10 cellular contexts compared by ENCODE assay signal in genomic region chr12:92029902-92030586, GRCh38.
DNase-seq lines count a peak whose midpoint lies in the region; FAIRE-seq and TF ChIP-seq lines count a peak whose summit lies in the region.
"Had no signal": no experiment of that assay in that cellular context is flagged by ENCODE, and none has a peak within 500 bp of the region (broad histone marks: within the 10 kb centered on the region; RNA-seq: fewer than 3 reads in every experiment).

No MANE protein-coding gene starts in this region.

- peak overlapping the region; percentile 93 for H3K27ac Mint-ChIP-seq in T-helper 1 cell treated with Interleukin-12 subunit alpha and Interleukin-12 subunit beta and Interleukin-4 antibody, amounts not matched to agents 30 μg/mL and 1 μg/mL, for 36 hours
- H3K27ac Mint-ChIP-seq in activated CD4-positive, alpha-beta memory T cell treated with anti-CD3 and anti-CD28 coated beads for 36 hours = peak overlapping the region; percentile 54

- TF ChIP-seq CTCF in esophagus squamous epithelium (IDR thresholded peaks at IDR 0.05) (no peak), MM.1S (IDR thresholded peaks at IDR 0.05; ENCODE audit: low read length) (no peak)

- H3K4me1 ChIP-seq in esophagus squamous epithelium = peaks cover 3 to 64% (median 29%) of the 10 kb centered on the region in 3 donors
- peaks cover 16% of the 10 kb centered on the region for H3K4me1 ChIP-seq in stomach smooth muscle (ENCODE audit: control insufficient read depth, insufficient read depth, low read length)
- peaks cover 15% of the 10 kb centered on the region; the same call in 1 of the 2 replicates for H3K4me1 ChIP-seq in MM.1S (ENCODE audit: low read length)

- no peak overlapping the region for H3K4me2 ChIP-seq in MM.1S (ENCODE audit: low read depth, low read length)
- H3K4me2 ChIP-seq: smooth muscle cell had no signal

- no peaks in the 10 kb centered on the region for H3K36me3 ChIP-seq in esophagus squamous epithelium
- H3K36me3 ChIP-seq in stomach smooth muscle (ENCODE audit: control insufficient read depth in 2 of 2, insufficient read depth in 2 of 2, low read length in 2 of 2) = no peaks in the 10 kb centered on the region
- no peaks in the 10 kb centered on the region for H3K36me3 ChIP-seq in MM.1S (replicated peaks; ENCODE audit: insufficient read depth, low read length)

- no peak for FAIRE-seq in RCC 7860 (lab: Jason Lieb, UNC)

- intact Hi-C loops in activated CD4-positive, alpha-beta memory T cell treated with anti-CD3 and anti-CD28 coated beads for 36 hours (cut with micrococcal nuclease) = loop anchor here (1.0 to 5.0 kb wide), 5 partner anchors 17 to 372 kb away; no protein-coding TSS in a partner anchor
- intact Hi-C loops in esophagus squamous epithelium (cut with DNase I) = no loop called here

- H3K9me3 Mint-ChIP-seq in T-helper 1 cell treated with Interleukin-12 subunit alpha and Interleukin-12 subunit beta and Interleukin-4 antibody, amounts not matched to agents 30 μg/mL and 1 μg/mL, for 36 hours = peaks cover 8% of the 10 kb centered on the region
- H3K9me3 Mint-ChIP-seq in activated CD4-positive, alpha-beta memory T cell treated with anti-CD3 and anti-CD28 coated beads for 36 hours = peaks cover 5% of the 10 kb centered on the region

- H3K4me3 ChIP-seq in esophagus squamous epithelium (no peak overlapping the region), stomach smooth muscle (ENCODE audit: low read length in 2 of 2) (no peak overlapping the region), MM.1S (ENCODE audit: low read length) (no peak overlapping the region)
- H3K4me3 ChIP-seq: smooth muscle cell had no signal

- 80 to 81% methylated on average over 3 of the region's 3 CpGs for WGBS in esophagus squamous epithelium, 2 donors

- no peaks in the 10 kb centered on the region for H3K9me3 ChIP-seq in esophagus squamous epithelium
- no peaks in the 10 kb centered on the region for H3K9me3 ChIP-seq in stomach smooth muscle (ENCODE audit: control insufficient read depth in 2 of 2, low read length in 2 of 2)
- no peaks in the 10 kb centered on the region for H3K9me3 ChIP-seq in MM.1S (replicated peaks; ENCODE audit: insufficient read depth, low read length)

- H3K27ac ChIP-seq in esophagus squamous epithelium = peak overlapping the region; percentile 39 to 77 (median 71)
- H3K27ac ChIP-seq in stomach smooth muscle (ENCODE audit: low read length) = peak overlapping the region; percentile 56
- no peak overlapping the region for H3K27ac ChIP-seq in MM.1S (ENCODE audit: low read length)

- H4K20me1 ChIP-seq in MM.1S (ENCODE audit: insufficient read depth, low read length) = no peaks in the 10 kb centered on the region

- H3F3A ChIP-seq in MM.1S (ENCODE audit: insufficient read depth, low read length) = peaks cover 12% of the 10 kb centered on the region

- peak overlapping the region in 1 of 2 donors; percentile 44 for H3K9ac ChIP-seq in stomach smooth muscle (ENCODE audit: low read length in 2 of 2)
- no peak overlapping the region for H3K9ac ChIP-seq in MM.1S (ENCODE audit: low read length)

- H3K79me2 ChIP-seq in MM.1S (ENCODE audit: low read length) = no peaks in the 10 kb centered on the region

- H3K36me3 Mint-ChIP-seq in T-helper 1 cell treated with Interleukin-12 subunit alpha and Interleukin-12 subunit beta and Interleukin-4 antibody, amounts not matched to agents 30 μg/mL and 1 μg/mL, for 36 hours (ENCODE audit: low read depth) = peaks cover 13% of the 10 kb centered on the region
- H3K36me3 Mint-ChIP-seq in activated CD4-positive, alpha-beta memory T cell treated with anti-CD3 and anti-CD28 coated beads for 36 hours = peaks cover 5% of the 10 kb centered on the region

- no peak for TF ChIP-seq POLR2A in esophagus squamous epithelium (IDR thresholded peaks at IDR 0.05)

- POLR2A ChIA-PET in activated CD4-positive, alpha-beta memory T cell treated with anti-CD3 and anti-CD28 coated beads for 36 hours (lab: Charles Lee) = interaction anchor here (0.6 to 3.8 kb wide), 6 partner anchors 10 to 115 kb away, joined by 3 to 35 read pairs (median 4); partner anchors contain the start of gene BTG1

- peaks cover 55% of the 10 kb centered on the region for H3K4me1 Mint-ChIP-seq in T-helper 1 cell treated with Interleukin-12 subunit alpha and Interleukin-12 subunit beta and Interleukin-4 antibody, amounts not matched to agents 30 μg/mL and 1 μg/mL, for 36 hours (ENCODE audit: low read depth)
- H3K4me1 Mint-ChIP-seq in activated CD4-positive, alpha-beta memory T cell treated with anti-CD3 and anti-CD28 coated beads for 36 hours (ENCODE audit: low read depth) = peaks cover 81% of the 10 kb centered on the region

- no peaks in the 10 kb centered on the region for H3K9me2 ChIP-seq in MM.1S (replicated peaks; ENCODE audit: insufficient read depth, low read length)

- H2AFZ ChIP-seq in MM.1S (ENCODE audit: low read length) = no peak overlapping the region

- H3K27me3 ChIP-seq in esophagus squamous epithelium (no peaks in the 10 kb centered on the region), stomach smooth muscle (ENCODE audit: control insufficient read depth in 1 of 2, insufficient read depth in 2 of 2, low read length in 2 of 2) (no peaks in the 10 kb centered on the region), MM.1S (replicated peaks; ENCODE audit: insufficient read depth, low read length) (no peaks in the 10 kb centered on the region)

- CTCF ChIA-PET in activated CD4-positive, alpha-beta memory T cell treated with anti-CD3 and anti-CD28 coated beads for 36 hours (lab: Charles Lee) = interaction anchor here (0.9 to 1.2 kb wide), 3 partner anchors 11 to 219 kb away, joined by 4 read pairs; no protein-coding TSS in a partner anchor

- H3K27me3 Mint-ChIP-seq in T-helper 1 cell treated with Interleukin-12 subunit alpha and Interleukin-12 subunit beta and Interleukin-4 antibody, amounts not matched to agents 30 μg/mL and 1 μg/mL, for 36 hours (ENCODE audit: low read depth) = no peaks in the 10 kb centered on the region
- no peaks in the 10 kb centered on the region for H3K27me3 Mint-ChIP-seq in activated CD4-positive, alpha-beta memory T cell treated with anti-CD3 and anti-CD28 coated beads for 36 hours

- H3K4me3 Mint-ChIP-seq in T-helper 1 cell treated with Interleukin-12 subunit alpha and Interleukin-12 subunit beta and Interleukin-4 antibody, amounts not matched to agents 30 μg/mL and 1 μg/mL, for 36 hours = peak overlapping the region; percentile 57
- peak overlapping the region; percentile 25 for H3K4me3 Mint-ChIP-seq in activated CD4-positive, alpha-beta memory T cell treated with anti-CD3 and anti-CD28 coated beads for 36 hours

- no peak for DNase-seq in T-helper 1 cell
- no peak for DNase-seq in activated CD4-positive, alpha-beta memory T cell treated with anti-CD3 and anti-CD28 coated beads for 36 hours
- no peak for DNase-seq in esophagus squamous epithelium (lab: John Stamatoyannopoulos, UW)
- no peak for DNase-seq in RCC 7860 (ENCODE audit: low spot score)
- no peak for DNase-seq in activated gamma-delta T cell (lab: John Stamatoyannopoulos, UW)
- no peak for DNase-seq in MM.1S
- DNase-seq: NCI-H446 treated with DMSO at 0.1 percent for 48 hours had no signal
